Comparison of ENCODE assay signal across 10 cellular contexts in genomic region chr2:113288674-113289149, GRCh38. TPM values are rescaled to one million over a fixed set of nuclear protein-coding genes. Genes with fewer than 3 reads are reported as not detected.
DNase-seq lines count a peak whose midpoint lies in the region; ATAC-seq and TF ChIP-seq lines count a peak whose summit lies in the region.
"Not testable (repeated sequence)": the region's sequence is repeated elsewhere in the genome, so short reads cannot be mapped to it uniquely, and the experiment has no call there.
"Had no signal": no experiment of that assay in that cellular context is flagged by ENCODE, and none has a peak within 500 bp of the region (broad histone marks: within the 10 kb centered on the region; RNA-seq: fewer than 3 reads in every experiment).

No MANE protein-coding gene starts in this region.

- peak overlapping the region; percentile 69 for H3K27ac Mint-ChIP-seq in Caco-2 (ENCODE audit: unreplicated experiment)

- not testable (repeated sequence) for H3K9me3 Mint-ChIP-seq in Caco-2 (ENCODE audit: unreplicated experiment)

- peak; percentile 97 for TF ChIP-seq EP300 in Ishikawa (IDR thresholded peaks at IDR 0.05; ENCODE audit: borderline replicate concordance)
- TF ChIP-seq EP300 in upper lobe of left lung (IDR thresholded peaks at IDR 0.05), result not testable (repeated sequence)

- POLR2A ChIA-PET in Caco-2 (lab: Charles Lee), result not testable (repeated sequence)

- H3K27me3 ChIP-seq in Caco-2 (replicated peaks; ENCODE audit: control insufficient read depth, insufficient read depth, low read length); Peyer's patch; heart left ventricle; upper lobe of left lung: not testable (repeated sequence)
- H3K27me3 ChIP-seq in left lung, result peaks cover 0 to 30% of the 10 kb centered on the region in 2 donors

- not testable (repeated sequence) for BruUV-seq in Caco-2 (replicated peaks; lab: Mats Ljungman, UMichigan)

- not testable (repeated sequence) for H3K4me3 Mint-ChIP-seq in Caco-2 (ENCODE audit: unreplicated experiment)

- not testable (repeated sequence) for TF ChIP-seq POLR2A in Peyer's patch (IDR thresholded peaks at IDR 0.05); heart left ventricle (IDR thresholded peaks at IDR 0.05); upper lobe of left lung (IDR thresholded peaks at IDR 0.05)

- H3K4me3 ChIP-seq in Caco-2 (ENCODE audit: low read depth, low read length); Peyer's patch; heart left ventricle; left lung; upper lobe of left lung: not testable (repeated sequence)

- DNase-seq in Caco-2 (peak; percentile 51 to 85), NCI-H2196 (lab: John Stamatoyannopoulos, UW; ENCODE audit: unreplicated experiment) (peak; percentile 83), Peyer's patch (peak in 1 of 3 donors; percentile 64), left lung (peak in 1 of 2 donors; percentile 44), myocyte (ENCODE audit: low read depth) (peak; percentile 61), upper lobe of left lung (peak in 1 of 2 donors; percentile 64)
- DNase-seq in heart left ventricle, result not testable (repeated sequence)

- not testable (repeated sequence) for H3K27me3 Mint-ChIP-seq in Caco-2 (ENCODE audit: insufficient read depth, unreplicated experiment)

- not testable (repeated sequence) for TF ChIP-seq CTCF in Caco-2 (IDR thresholded peaks at IDR 0.05; ENCODE audit: insufficient read depth in 1 of 2, low read depth in 1 of 2, low read length in 1 of 2, severe bottlenecking in 1 of 2, unreplicated experiment in 1 of 2); Peyer's patch (IDR thresholded peaks at IDR 0.05); heart left ventricle (IDR thresholded peaks at IDR 0.05); left lung (IDR thresholded peaks at IDR 0.05); upper lobe of left lung (IDR thresholded peaks at IDR 0.05)

- TF ChIP-seq RAD21 in Ishikawa (IDR thresholded peaks at IDR 0.05; ENCODE audit: low read depth), result 0 out of 2 replicates have a peak, but pooled peaks have one; percentile 7

- H3K27ac ChIP-seq in Peyer's patch, result peak overlapping the region in 3 of 4 donors; percentile 12 to 78 (median 25)
- not testable (repeated sequence) for H3K27ac ChIP-seq in heart left ventricle
- H3K27ac ChIP-seq in left lung, result peak overlapping the region in 1 of 2 donors; percentile 56
- H3K27ac ChIP-seq in upper lobe of left lung, result peak overlapping the region in 1 of 4 donors; percentile 70

- not testable (repeated sequence) for H3K36me3 ChIP-seq in Caco-2 (ENCODE audit: control insufficient read depth, insufficient read depth, low read length); Peyer's patch; heart left ventricle; left lung; upper lobe of left lung

- H3K36me3 Mint-ChIP-seq in Caco-2 (ENCODE audit: insufficient read depth, unreplicated experiment), result not testable (repeated sequence)

- intact Hi-C loops in Caco-2 (cut with micrococcal nuclease; ENCODE audit: unreplicated experiment); heart left ventricle (cut with DNase I); left lung (cut with DNase I): not testable (repeated sequence)

- WGBS in heart left ventricle, 4 donors, result 64 to 82% (median 68%) methylated on average over 3 to 5 of the region's 5 CpGs
- 64 to 82% methylated on average over 5 of the region's 5 CpGs for WGBS in upper lobe of left lung, 2 donors

- not testable (repeated sequence) for H3K4me1 ChIP-seq in Caco-2, Peyer's patch, left lung
- H3K4me1 ChIP-seq in heart left ventricle (peaks cover 0 to 17% (median 2%) of the 10 kb centered on the region in 12 donors), upper lobe of left lung (peaks cover under 1 to 23% (median 9%) of the 10 kb centered on the region in 4 donors)

- peaks cover 13% of the 10 kb centered on the region for H3K4me1 Mint-ChIP-seq in Caco-2 (ENCODE audit: low read depth, unreplicated experiment)

- not testable (repeated sequence) for H3K9me3 ChIP-seq in Caco-2, Peyer's patch, heart left ventricle, left lung, upper lobe of left lung

- CTCF ChIA-PET in Caco-2 (lab: Charles Lee), result not testable (repeated sequence)

- peak; percentile 18 to 51 (median 45) for ATAC-seq in heart left ventricle
- ATAC-seq in left lung, result peak; percentile 64
- peak; percentile 40 to 63 for ATAC-seq in upper lobe of left lung (ENCODE audit: low FRiP score in 2 of 2)

TF ChIP-seq in Ishikawa, 13 proteins besides CTCF, POLR2A, EP300 and RAD21:
- TF ChIP-seq, protein P1, sequence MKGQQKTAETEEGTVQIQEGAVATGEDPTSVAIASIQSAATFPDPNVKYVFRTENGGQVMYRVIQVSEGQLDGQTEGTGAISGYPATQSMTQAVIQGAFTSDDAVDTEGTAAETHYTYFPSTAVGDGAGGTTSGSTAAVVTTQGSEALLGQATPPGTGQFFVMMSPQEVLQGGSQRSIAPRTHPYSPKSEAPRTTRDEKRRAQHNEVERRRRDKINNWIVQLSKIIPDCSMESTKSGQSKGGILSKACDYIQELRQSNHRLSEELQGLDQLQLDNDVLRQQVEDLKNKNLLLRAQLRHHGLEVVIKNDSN (IDR thresholded peaks at IDR 0.05), result peak; percentile 88
- TF ChIP-seq FOXM1 (IDR thresholded peaks at IDR 0.05; ENCODE audit: borderline replicate concordance, low read depth) (peak; percentile 90), TEAD4 (IDR thresholded peaks at IDR 0.05) (peak; percentile 85), CEBPB (IDR thresholded peaks at IDR 0.05) (peak; percentile 46; the same call in 1 of the 2 replicates), NFIC (IDR thresholded peaks at IDR 0.05) (peak; percentile 95), ZBTB7A (IDR thresholded peaks at IDR 0.05; ENCODE audit: low read depth) (peak; percentile 34; the same call in 1 of the 2 replicates), MAX (IDR thresholded peaks at IDR 0.05) (peak; percentile 60), TCF12 (IDR thresholded peaks at IDR 0.05; ENCODE audit: low read depth) (peak; percentile 98)

RNA-seq across cellular contexts. Expression of gene PAX8, which starts 10.0 kb away (rescaled TPM):
- total RNA-seq in Caco-2 (2022) (7.5 and 7.7 TPM in 2 replicates), Peyer's patch (10 to 100 TPM in 3 of 4 donors, 1 to 10 TPM in 1; 3.3 to 22.1 (median 14.2) TPM), heart left ventricle (1 to 10 TPM in 2 of 9 donors, under 1 TPM in 4, not detected in 3; 0.44 to 2.3 (median 0.65) TPM), left lung (1 to 10 TPM; 2.6 to 4.8 TPM), myocyte (19.6 and 27.8 TPM in 2 replicates), upper lobe of left lung (1 to 10 TPM; 1.5 to 3.6 (median 2.0) TPM)
- under 1 TPM in 1 of 2 donors, not detected in 1; 0.53 TPM for polyA plus RNA-seq in heart left ventricle
- 38.9 TPM for polyA plus RNA-seq in myocyte (2012)
- total RNA-seq: cardiac muscle cell, H1 had no signal
- polyA plus RNA-seq: cardiac muscle cell had no signal
